In genomic region chr9:21811914-21812313, GRCh38 we compare ENCODE assay signal across 1 cellular context.
TF ChIP-seq lines count a peak whose summit lies in the region.

No MANE protein-coding gene starts in this region.

TF ChIP-seq in endothelial cell of umbilical vein, 7 proteins besides CTCF, POLR2A, EP300 and RAD21:
- TF ChIP-seq GATA2 (IDR thresholded peaks at IDR 0.05; ENCODE audit: insufficient read depth, insufficient read length, low read depth, low read length): no peak
- TF ChIP-seq EZH2 (IDR thresholded peaks at IDR 0.05; ENCODE audit: borderline replicate concordance, low read depth, low read length, severe bottlenecking): no peak
- TF ChIP-seq POLR2AphosphoS5 (IDR thresholded peaks at IDR 0.05; ENCODE audit: insufficient read depth, low read depth, low read length): no peak
- TF ChIP-seq MAX (IDR thresholded peaks at IDR 0.05; ENCODE audit: insufficient read depth, insufficient read length): no peak
- no peak for TF ChIP-seq JUN (IDR thresholded peaks at IDR 0.05; ENCODE audit: borderline replicate concordance, insufficient read depth, insufficient read length, low read depth)
- no peak for TF ChIP-seq MYC (IDR thresholded peaks at IDR 0.05; ENCODE audit: low read depth, low read length)
- TF ChIP-seq FOS (IDR thresholded peaks at IDR 0.05; ENCODE audit: borderline replicate concordance, insufficient read depth, low read length): no peak
